Comparison of ENCODE assay signal across 38 cellular contexts in genomic region chr9:29939559-29939958, GRCh38.
"Had no signal": no experiment of that assay in that cellular context is flagged by ENCODE, and none has a peak within 500 bp of the region (broad histone marks: within the 10 kb centered on the region; RNA-seq: fewer than 3 reads in every experiment).

No MANE protein-coding gene starts in this region.

- H2AFZ ChIP-seq: PC-9 had no signal

- H3K27ac ChIP-seq: brain microvascular endothelial cell, cardiac muscle cell, colonic mucosa, PC-9, RWPE1, VCaP had no signal

- H3K27me3 ChIP-seq: brain microvascular endothelial cell, cardiac muscle cell, colonic mucosa had no signal

- H3K4me3 ChIP-seq: cardiac muscle cell, colonic mucosa, PC-9 had no signal

- H3K27ac Mint-ChIP-seq: activated B cell treated with CpG ODN at 0.5 μM for 24 hours; activated CD4-positive, alpha-beta memory T cell treated with anti-CD3 and anti-CD28 coated beads for 36 hours; activated naive CD8-positive, alpha-beta T cell treated with anti-CD3 and anti-CD28 coated beads for 36 hours; T-cell; T-helper 17 cell had no signal

- H3K4me1 ChIP-seq: colonic mucosa had no signal

- H3K36me3 ChIP-seq: brain microvascular endothelial cell, cardiac muscle cell, colonic mucosa had no signal

- H3K27me3 Mint-ChIP-seq: activated B cell treated with CpG ODN at 0.5 μM for 24 hours; activated CD4-positive, alpha-beta memory T cell treated with anti-CD3 and anti-CD28 coated beads for 36 hours; activated naive CD8-positive, alpha-beta T cell treated with anti-CD3 and anti-CD28 coated beads for 36 hours; central memory CD8-positive, alpha-beta T cell; T-cell; T-helper 17 cell had no signal

- H3K4me1 Mint-ChIP-seq: activated B cell treated with CpG ODN at 0.5 μM for 24 hours; activated naive CD8-positive, alpha-beta T cell treated with anti-CD3 and anti-CD28 coated beads for 36 hours; central memory CD8-positive, alpha-beta T cell; T-cell; T-helper 17 cell had no signal

- H3K4me3 Mint-ChIP-seq: activated B cell treated with CpG ODN at 0.5 μM for 24 hours; activated CD4-positive, alpha-beta memory T cell treated with anti-CD3 and anti-CD28 coated beads for 36 hours; activated naive CD8-positive, alpha-beta T cell treated with anti-CD3 and anti-CD28 coated beads for 36 hours; central memory CD8-positive, alpha-beta T cell; T-cell; T-helper 17 cell had no signal

- H3K36me3 Mint-ChIP-seq: activated CD4-positive, alpha-beta memory T cell treated with anti-CD3 and anti-CD28 coated beads for 36 hours; activated naive CD8-positive, alpha-beta T cell treated with anti-CD3 and anti-CD28 coated beads for 36 hours; T-cell had no signal

- H3K4me2 ChIP-seq: PC-9 had no signal

- FAIRE-seq: RCC 7860 had no signal

- DNase-seq: activated B cell treated with CpG ODN at 0.5 μM for 24 hours; activated CD4-positive, alpha-beta memory T cell treated with anti-CD3 and anti-CD28 coated beads for 36 hours; activated CD4-positive, alpha-beta T cell treated with anti-CD3 and anti-CD28 coated beads for 4 hours; activated CD4-positive, alpha-beta T cell treated with anti-CD3 and anti-CD28 coated beads, Interleukin-2, amount 50 U/mL, for 1 hour; activated CD4-positive, CD25-positive, alpha-beta regulatory T cell treated with anti-CD3 and anti-CD28 coated beads, Interleukin-2, amount 50 U/mL, for 72 hours; activated CD8-positive, alpha-beta memory T cell treated with anti-CD3 and anti-CD28 coated beads, Interleukin-2, amount 50 U/mL, for 4 hours; activated effector memory CD4-positive, alpha-beta T cell treated with Interleukin-2 at 50 U/mL for 16 hours; activated naive CD4-positive, alpha-beta T cell treated with anti-CD3 and anti-CD28 coated beads, Interleukin-2, amount 50 U/mL, for 16 hours; activated naive CD8-positive, alpha-beta T cell treated with anti-CD3 and anti-CD28 coated beads for 36 hours; activated T-cell treated with anti-CD3 and anti-CD28 coated beads for 4 hours; activated T-cell treated with anti-CD3 and anti-CD28 coated beads, Interleukin-2, amount 50 U/mL, for 48 hours; amniotic stem cell; aorta; brain microvascular endothelial cell; colonic mucosa; NCI-H1048; NCI-H1105 treated with DMSO at 0.1 percent for 48 hours; NCI-H1436; NCI-H1694; NCI-H1930; NCI-H2081 treated with DMSO at 0.1 percent for 48 hours; NCI-H226; NCI-H446 treated with DMSO at 0.1 percent for 48 hours; NCI-H524; NCI-H69; NCI-H82; PC-9; SIG-M5; T-cell; T-helper 17 cell; T-helper 9 cell had no signal

- ATAC-seq: Right ventricle myocardium inferior, SK-N-SH treated with all-trans-retinoic acid at 6 μM for 48 hours, T-cell, T-helper 17 cell had no signal

- H3K9me3 ChIP-seq: colonic mucosa had no signal
